In the genomic region with DNA sequence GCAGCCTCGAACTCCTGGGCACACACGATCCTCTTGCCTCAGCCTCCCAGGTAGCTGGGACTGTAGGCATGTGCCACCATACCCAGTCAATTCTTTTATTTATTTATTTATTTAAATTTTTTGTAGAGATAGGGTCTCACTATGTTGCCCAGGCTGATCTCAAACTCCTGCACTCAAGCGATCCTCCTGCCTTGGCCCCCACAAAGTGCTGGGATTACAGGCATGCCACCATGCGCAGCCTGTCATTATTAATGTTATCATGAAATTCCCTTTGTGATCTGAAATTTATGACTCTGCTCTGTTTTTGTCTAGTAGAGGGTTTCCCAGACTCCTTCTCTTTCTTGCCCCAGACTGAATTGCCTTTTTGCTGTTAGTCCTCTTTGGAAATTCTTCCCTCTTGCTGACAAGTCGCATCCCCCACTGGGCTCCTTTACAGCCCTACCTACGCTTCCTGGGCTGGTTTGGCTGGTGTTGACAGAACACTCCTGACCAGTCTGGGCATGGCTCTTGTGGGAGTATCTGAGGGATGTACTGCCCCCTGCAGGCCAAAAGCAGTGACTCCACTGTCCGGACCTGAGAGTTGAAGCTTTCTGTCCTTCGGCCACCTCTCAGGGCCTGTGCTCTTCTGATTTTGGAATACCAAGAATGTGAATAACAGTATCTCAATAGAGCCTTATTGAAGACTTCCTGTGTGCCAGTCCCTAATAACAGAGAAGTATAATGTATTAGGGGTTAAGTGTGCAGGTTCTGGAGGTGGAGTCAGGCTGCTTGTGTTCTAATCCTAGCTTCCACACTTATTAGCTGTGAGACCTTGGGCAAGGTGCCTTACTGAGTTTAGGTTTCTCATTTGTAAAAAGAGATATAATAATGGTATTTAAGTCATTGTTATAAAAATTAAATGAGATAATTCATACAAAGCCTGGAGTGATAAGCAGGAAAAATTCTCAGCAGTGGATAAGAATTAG, we compare ENCODE assay signal across 8 cellular contexts. TPM values are rescaled to one million over a fixed set of nuclear protein-coding genes. Genes with fewer than 3 reads are reported as not detected.
DNase-seq lines count a peak whose midpoint lies in the region; ATAC-seq and TF ChIP-seq lines count a peak whose summit lies in the region.

No MANE protein-coding gene starts in this region.

- no peak for TF ChIP-seq EP300 in gastroesophageal sphincter (IDR thresholded peaks at IDR 0.05)

- H3K27ac ChIP-seq in 22Rv1, result peak overlapping the region; percentile 34; the same call in 1 of the 2 replicates
- H3K27ac ChIP-seq in Peyer's patch, result no peak overlapping the region
- H3K27ac ChIP-seq in gastroesophageal sphincter, result no peak overlapping the region

- TF ChIP-seq CTCF in 22Rv1 (IDR thresholded peaks at IDR 0.05) (peak; percentile 92), GM12875 (IDR thresholded peaks at IDR 0.05; ENCODE audit: borderline replicate concordance, insufficient read depth, low read depth, low read length) (peak; percentile 81), Peyer's patch (IDR thresholded peaks at IDR 0.05) (peak in 5 of 6 experiments; percentile 40 to 74 (median 67)), gastroesophageal sphincter (IDR thresholded peaks at IDR 0.05) (peak; percentile 25 to 65 (median 49))

- WGBS in gastroesophageal sphincter (ENCODE audit: low coverage in 1 of 2), 2 donors, result 82 to 90% methylated on average over 5 to 8 of the region's 8 CpGs

- H3K9me3 ChIP-seq in Peyer's patch (no peaks in the 10 kb centered on the region), gastroesophageal sphincter (no peaks in the 10 kb centered on the region)

- TF ChIP-seq POLR2A in Peyer's patch (IDR thresholded peaks at IDR 0.05) (no peak), gastroesophageal sphincter (IDR thresholded peaks at IDR 0.05) (no peak)

- H3K27me3 ChIP-seq in Peyer's patch, result no peaks in the 10 kb centered on the region
- H3K27me3 ChIP-seq in gastroesophageal sphincter, result no peaks in the 10 kb centered on the region

- H3K36me3 ChIP-seq in Peyer's patch (no peaks in the 10 kb centered on the region), gastroesophageal sphincter (no peaks in the 10 kb centered on the region)

- no peak overlapping the region for H3K4me3 ChIP-seq in GM12875 (ENCODE audit: low read depth, low read length)
- H3K4me3 ChIP-seq in Peyer's patch, result no peak overlapping the region
- no peak overlapping the region for H3K4me3 ChIP-seq in gastroesophageal sphincter

- intact Hi-C loops in posterior vena cava (cut with DNase I), result loop anchor here in 1 of 2 donors (10.0 kb wide), 1 partner anchor 403 kb away; no protein-coding TSS in a partner anchor

- ATAC-seq in HG03460 (IDR thresholded peaks at IDR 0.05; ENCODE audit: unreplicated experiment) (peak; percentile 67), gastroesophageal sphincter (peak; percentile 66)

- H3K4me1 ChIP-seq in Peyer's patch (no peaks in the 10 kb centered on the region), gastroesophageal sphincter (no peaks in the 10 kb centered on the region)

- peak; percentile 48 to 86 (median 80) for DNase-seq in Peyer's patch
- peak; percentile 10 to 23 for DNase-seq in activated T-helper 1 cell treated with anti-CD3 and anti-CD28 coated beads, Interleukin-2, amount 50 U/mL, for 16 hours (ENCODE audit: low read depth in 1 of 2, low spot score in 1 of 2)
- DNase-seq in posterior vena cava (ENCODE audit: low spot score), result peak; percentile 84
- peak; percentile 74 for DNase-seq in ureter (ENCODE audit: low spot score)

RNA-seq across cellular contexts. Expression of a gene that starts 28.2 kb away (rescaled TPM):
- total RNA-seq in Peyer's patch (1 to 10 TPM; 3.0 to 6.6 (median 5.3) TPM), gastroesophageal sphincter (10 to 100 TPM in 1 of 4 donors, 1 to 10 TPM in 3; 3.6 to 10.2 (median 9.1) TPM), posterior vena cava (1 to 10 TPM; 4.4 to 5.7 TPM), ureter (6.7 TPM)

RNA-seq across cellular contexts. Expression of a gene that starts 28.6 kb away (rescaled TPM):
- total RNA-seq in Peyer's patch (100 to 1,000 TPM in 3 of 4 donors, 10 to 100 TPM in 1; 70.1 to 537 (median 210) TPM), gastroesophageal sphincter (100 to 1,000 TPM; 238 to 466 (median 352) TPM), posterior vena cava (100 to 1,000 TPM; 248 to 383 TPM), ureter (366 TPM)

Comparison
In these comparisons a context has a peak if more than half of its experiments do, and no peak if none do; other contexts are left out.
1. DNase-seq: peak in every context shown above with its lines; median percentile 84 in posterior vena cava; 80 in Peyer's patch; 74 in ureter; 16 in activated T-helper 1 cell treated with anti-CD3 and anti-CD28 coated beads, Interleukin-2, amount 50 U/mL, for 16 hours.